ENCODE assay signal across 13 cellular contexts in the genomic region with DNA sequence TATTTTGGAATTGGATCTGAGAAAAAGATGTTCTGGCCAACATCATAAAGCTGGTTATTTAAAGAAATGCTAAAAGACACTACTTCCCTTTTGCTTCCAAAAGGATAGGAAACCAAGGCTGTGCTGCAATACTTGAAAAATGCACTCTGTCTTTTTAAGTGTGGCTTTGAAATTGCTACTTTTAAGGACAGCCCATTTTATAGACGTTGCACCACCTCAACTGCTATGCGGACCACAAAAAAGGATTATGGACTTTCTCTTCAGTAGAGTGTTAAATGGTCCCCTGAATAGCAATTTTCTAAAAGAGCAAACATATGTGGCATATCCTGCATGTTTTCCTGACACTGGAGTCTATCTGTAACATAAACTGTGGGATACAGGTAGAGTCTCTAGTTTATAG. TPM values are rescaled to one million over a fixed set of nuclear protein-coding genes. Genes with fewer than 3 reads are reported as not detected.
"Had no signal": no experiment of that assay in that cellular context is flagged by ENCODE, and none has a peak within 500 bp of the region (broad histone marks: within the 10 kb centered on the region; RNA-seq: fewer than 3 reads in every experiment).

No MANE protein-coding gene starts in this region.

- DNase-seq: activated CD4-positive, alpha-beta T cell treated with anti-CD3 and anti-CD28 coated beads, Interleukin-2, amount 50 U/mL, for 1 hour; activated naive CD4-positive, alpha-beta T cell treated with anti-CD3 and anti-CD28 coated beads for 36 hours; activated T-cell treated with anti-CD3 and anti-CD28 coated beads for 4 hours; adrenal gland; dorsolateral prefrontal cortex; left cardiac atrium; lower lobe of right lung; psoas muscle; right lobe of liver; testis; upper lobe of right lung had no signal

- H3K4me3 ChIP-seq: adrenal gland, dorsolateral prefrontal cortex, lower lobe of right lung, psoas muscle, right lobe of liver, testis, upper lobe of right lung had no signal

- ATAC-seq: activated CD4-positive, CD25-positive, alpha-beta regulatory T cell treated with anti-CD3 and anti-CD28 coated beads, Interleukin-2, amount 50 U/mL, for 24 hours; left cardiac atrium; lower lobe of right lung; psoas muscle; right lobe of liver; upper lobe of right lung had no signal

RNA-seq across cellular contexts. Expression of a gene that starts 32.0 kb away (rescaled TPM):
- total RNA-seq: osteoblast had no signal
